In genomic region chr16:89909777-89910716, GRCh38 we compare ENCODE assay signal across 9 cellular contexts. TPM values are rescaled to one million over a fixed set of nuclear protein-coding genes. Genes with fewer than 3 reads are reported as not detected.
DNase-seq lines count a peak whose midpoint lies in the region; ATAC-seq, FAIRE-seq and TF ChIP-seq lines count a peak whose summit lies in the region.
"Had no signal": no experiment of that assay in that cellular context is flagged by ENCODE, and none has a peak within 500 bp of the region (broad histone marks: within the 10 kb centered on the region; RNA-seq: fewer than 3 reads in every experiment).

No MANE protein-coding gene starts in this region.

- FAIRE-seq in small intestine (lab: Jason Lieb, UNC) = no peak
- FAIRE-seq: endometrium had no signal

- no peak for ATAC-seq in HG02970 (IDR thresholded peaks at IDR 0.05; ENCODE audit: low FRiP score, unreplicated experiment)

- in situ Hi-C loops in astrocyte of the spinal cord (cut with HindIII; ENCODE audit: low sequenced_read_pairs) = no loop called here

- peak; percentile 99 for TF ChIP-seq CTCF in astrocyte of the spinal cord (IDR thresholded peaks at IDR 0.05; ENCODE audit: low read depth, low read length)
- TF ChIP-seq CTCF in hepatocyte (IDR thresholded peaks at IDR 0.05; ENCODE audit: poor library complexity) = peak; percentile 70

- H3K79me2 ChIP-seq in hepatocyte = no peaks in the 10 kb centered on the region

- no peak overlapping the region for H3K4me2 ChIP-seq in hepatocyte

- no peaks in the 10 kb centered on the region for H3K36me3 ChIP-seq in hepatocyte (replicated peaks; ENCODE audit: insufficient read depth, low read depth)
- H3K36me3 ChIP-seq in small intestine (ENCODE audit: control insufficient read depth in 2 of 2, insufficient read depth in 2 of 2, low read length in 2 of 2) = peaks cover 2 to 20% of the 10 kb centered on the region in 2 donors

- H3K4me1 ChIP-seq in hepatocyte (ENCODE audit: insufficient read depth) = no peaks in the 10 kb centered on the region
- H3K4me1 ChIP-seq in small intestine (ENCODE audit: control insufficient read depth in 2 of 2, insufficient read depth in 1 of 2, low read depth in 1 of 2, low read length in 1 of 2) = no peaks in the 10 kb centered on the region

- no peaks in the 10 kb centered on the region for H3K9me2 ChIP-seq in hepatocyte (replicated peaks; ENCODE audit: insufficient read depth)

- no peak overlapping the region for H2AFZ ChIP-seq in hepatocyte

- H4K20me1 ChIP-seq in hepatocyte (ENCODE audit: insufficient read depth, poor library complexity, severe bottlenecking) = no peaks in the 10 kb centered on the region

- no peak overlapping the region for H3K4me3 ChIP-seq in astrocyte of the spinal cord (ENCODE audit: low read depth, low read length)
- no peak overlapping the region for H3K4me3 ChIP-seq in hepatocyte
- no peak overlapping the region for H3K4me3 ChIP-seq in small intestine (ENCODE audit: low read depth in 1 of 2, low read length in 2 of 2)

- H3K27me3 ChIP-seq in hepatocyte (no peaks in the 10 kb centered on the region), small intestine (ENCODE audit: control insufficient read depth in 2 of 2, insufficient read depth in 2 of 2, low read length in 2 of 2) (no peaks in the 10 kb centered on the region)

- H3K27ac ChIP-seq in hepatocyte (no peak overlapping the region), small intestine (ENCODE audit: low read depth in 1 of 2, low read length in 1 of 2) (no peak overlapping the region)

- 78% methylated on average over 46 of the region's 47 CpGs for WGBS in hepatocyte (ENCODE audit: low lambda C conversion rate, missing lambda C conversion rate)
- WGBS in small intestine, 3 donors = 62 to 66% (median 64%) methylated on average over 46 to 47 of the region's 47 CpGs

- DNase-seq in GM04504 (ENCODE audit: low read depth) = peak; percentile 62
- peak; percentile 49 for DNase-seq in LoVo (ENCODE audit: low spot score)
- DNase-seq in T1000 (lab: John Stamatoyannopoulos, UW) = peak; percentile 47
- DNase-seq in astrocyte of the spinal cord (ENCODE audit: low read depth, low spot score) = peak; percentile 76
- peak; percentile 84 for DNase-seq in hepatocyte (ENCODE audit: low spot score)
- peak; percentile 73 for DNase-seq in small intestine
- no peak for DNase-seq in GF-D8 (lab: John Stamatoyannopoulos, UW)

- H3K9me3 ChIP-seq in hepatocyte (ENCODE audit: low read depth) (no peaks in the 10 kb centered on the region), small intestine (ENCODE audit: control insufficient read depth, low read depth) (no peaks in the 10 kb centered on the region)

RNA-seq across cellular contexts. Expression of gene MC1R, which starts 8.6 kb away (rescaled TPM):
- 4.2 and 4.5 TPM in 2 replicates for total RNA-seq in hepatocyte
- polyA plus RNA-seq in hepatocyte (3.4 and 4.8 TPM in 2 replicates), small intestine (1 to 10 TPM; 3.4 to 5.1 (median 4.3) TPM)

RNA-seq across cellular contexts. Expression of gene TUBB3, which starts 13.1 kb away (rescaled TPM):
- total RNA-seq in hepatocyte = 50.0 and 87.2 TPM in 2 replicates
- 69.3 and 70.0 TPM in 2 replicates for polyA plus RNA-seq in hepatocyte
- polyA plus RNA-seq in small intestine = 10 to 100 TPM in 1 of 3 donors, 1 to 10 TPM in 1, under 1 TPM in 1; 0.89 to 42.0 (median 2.7) TPM

RNA-seq across cellular contexts. Expression of gene TCF25, which starts 36.7 kb away (rescaled TPM):
- total RNA-seq in hepatocyte = 79.3 and 130 TPM in 2 replicates
- 206 and 256 TPM in 2 replicates for polyA plus RNA-seq in hepatocyte
- polyA plus RNA-seq in small intestine = 100 to 1,000 TPM; 130 to 356 (median 204) TPM

RNA-seq across cellular contexts. Expression of gene DEF8, which starts 38.5 kb away (rescaled TPM):
- 61.7 and 69.1 TPM in 2 replicates for total RNA-seq in hepatocyte
- polyA plus RNA-seq in hepatocyte (64.2 and 74.7 TPM in 2 replicates), small intestine (10 to 100 TPM; 18.3 to 33.2 (median 28.8) TPM)
